In the genomic region with DNA sequence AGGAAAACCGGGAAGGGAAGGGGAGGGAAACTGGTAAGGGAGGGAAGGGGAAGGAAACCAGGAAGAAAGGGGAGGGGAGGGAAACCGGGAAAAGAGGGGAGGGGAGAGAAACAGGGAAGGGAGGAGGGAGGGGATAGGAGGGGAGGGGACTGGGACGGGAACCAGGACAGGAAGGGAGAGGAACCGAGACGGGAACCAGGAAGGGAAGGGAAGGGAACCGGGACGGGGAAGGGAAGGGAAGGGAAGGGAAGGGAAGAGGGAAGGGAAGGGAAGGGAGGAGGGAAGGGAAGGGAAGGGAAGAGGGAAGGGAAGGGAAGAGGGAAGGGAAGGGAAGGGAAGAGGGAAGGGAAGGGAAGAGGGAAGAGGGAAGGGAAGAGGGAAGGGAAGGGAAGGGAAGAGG, we compare ENCODE assay signal across 19 cellular contexts. TPM values are rescaled to one million over a fixed set of nuclear protein-coding genes. Genes with fewer than 3 reads are reported as not detected.
DNase-seq lines count a peak whose midpoint lies in the region; ATAC-seq, FAIRE-seq and TF ChIP-seq lines count a peak whose summit lies in the region.
"Had no signal": no experiment of that assay in that cellular context is flagged by ENCODE, and none has a peak within 500 bp of the region (broad histone marks: within the 10 kb centered on the region; RNA-seq: fewer than 3 reads in every experiment).

No MANE protein-coding gene starts in this region.

- no peak for FAIRE-seq in HepG2 (lab: Jason Lieb, UNC)
- FAIRE-seq: GM12892 had no signal

- no peaks in the 10 kb centered on the region for H3K36me3 Mint-ChIP-seq in T-helper 1 cell treated with Interleukin-12 subunit alpha and Interleukin-12 subunit beta and Interleukin-4 antibody, amounts not matched to agents 30 μg/mL and 1 μg/mL, for 36 hours (ENCODE audit: low read depth)
- H3K36me3 Mint-ChIP-seq in activated T-cell treated with anti-CD3 and anti-CD28 coated beads, Interleukin-2, amount 50 U/mL, for 72 hours (ENCODE audit: insufficient read depth in 2 of 2): peaks cover 2 to 6% of the 10 kb centered on the region in 2 donors
- H3K36me3 Mint-ChIP-seq in memory B cell: peaks cover 2% of the 10 kb centered on the region
- H3K36me3 Mint-ChIP-seq: CD8-positive, alpha-beta memory T cell had no signal

- H3K27me3 ChIP-seq in HepG2 (ENCODE audit: control insufficient read depth in 1 of 2, insufficient read depth in 2 of 2, low read length in 2 of 2): peaks cover 0 to 1% of the 10 kb centered on the region in 2 experiments; a peak in 1 of 5 replicates
- no peaks in the 10 kb centered on the region for H3K27me3 ChIP-seq in right lobe of liver
- H3K27me3 ChIP-seq: BLaER1 had no signal

- H3K9ac ChIP-seq in HepG2 (ENCODE audit: insufficient read depth, low read depth, low read length): no peak overlapping the region
- H3K9ac ChIP-seq: BLaER1 had no signal

- H4K20me1 ChIP-seq in HepG2 (ENCODE audit: insufficient read depth, low read length): no peaks in the 10 kb centered on the region
- H4K20me1 ChIP-seq: BLaER1 had no signal

- peak overlapping the region; percentile 47 for H3K27ac Mint-ChIP-seq in T-helper 1 cell treated with Interleukin-12 subunit alpha and Interleukin-12 subunit beta and Interleukin-4 antibody, amounts not matched to agents 30 μg/mL and 1 μg/mL, for 36 hours
- H3K27ac Mint-ChIP-seq in activated T-cell treated with anti-CD3 and anti-CD28 coated beads, Interleukin-2, amount 50 U/mL, for 72 hours: peak overlapping the region; percentile 5
- H3K27ac Mint-ChIP-seq in memory B cell: peak overlapping the region; percentile 64
- H3K27ac Mint-ChIP-seq: CD8-positive, alpha-beta memory T cell had no signal

- H3K4me2 ChIP-seq in HepG2 (ENCODE audit: low read depth, low read length): no peak overlapping the region
- H3K4me2 ChIP-seq: BLaER1 had no signal

- H3K4me3 Mint-ChIP-seq in T-helper 1 cell treated with Interleukin-12 subunit alpha and Interleukin-12 subunit beta and Interleukin-4 antibody, amounts not matched to agents 30 μg/mL and 1 μg/mL, for 36 hours: no peak overlapping the region
- no peak overlapping the region for H3K4me3 Mint-ChIP-seq in activated T-cell treated with anti-CD3 and anti-CD28 coated beads, Interleukin-2, amount 50 U/mL, for 72 hours
- no peak overlapping the region for H3K4me3 Mint-ChIP-seq in memory B cell

- no peak for TF ChIP-seq CTCF in HepG2 (CRISPR knock-in tag; IDR thresholded peaks at IDR 0.05)
- no peak for TF ChIP-seq CTCF in right lobe of liver (IDR thresholded peaks at IDR 0.05)

- BruUV-seq in HepG2 (replicated peaks; lab: Mats Ljungman, UMichigan): no TSS peak

- in situ Hi-C loops in HepG2 (cut with HindIII; ENCODE audit: extremely low pct_ligation_motif_present, low pct_unique_long_range_greater_than_20kb): no loop called here

- WGBS in HepG2 (ENCODE audit: low lambda C conversion rate): 19% methylated on average over 7 of the region's 7 CpGs
- 75% methylated on average over 7 of the region's 7 CpGs for WGBS in right lobe of liver (ENCODE audit: insufficient coverage, low coverage, low lambda C conversion rate, missing lambda C conversion rate)

- no peaks in the 10 kb centered on the region for H3K4me1 ChIP-seq in HepG2 (ENCODE audit: insufficient read depth, low read length)
- peaks cover 0 to 8% (median 0%) of the 10 kb centered on the region in 4 donors for H3K4me1 ChIP-seq in right lobe of liver
- H3K4me1 ChIP-seq: BLaER1, Caco-2, HAP-1 had no signal

- TF ChIP-seq POLR2A in HepG2 (IDR thresholded peaks at IDR 0.05; ENCODE audit: insufficient read depth in 1 of 2, low read depth in 2 of 2, low read length in 2 of 2) (no peak), right lobe of liver (IDR thresholded peaks at IDR 0.05) (no peak)

- no peak for ATAC-seq in activated T-cell treated with anti-CD3 and anti-CD28 coated beads, Interleukin-2, amount 50 U/mL, for 72 hours (replicated peaks in 1 of 2)
- ATAC-seq in HepG2 (no peak), right lobe of liver (no peak), memory B cell (ENCODE audit: low read depth) (no peak)

- CTCF ChIA-PET in HepG2 (lab: Yijun Ruan, JAX; ENCODE audit: low intra/inter-chr PET ratio, low total read pairs): no interaction called here

- H3K27me3 Mint-ChIP-seq in T-helper 1 cell treated with Interleukin-12 subunit alpha and Interleukin-12 subunit beta and Interleukin-4 antibody, amounts not matched to agents 30 μg/mL and 1 μg/mL, for 36 hours (ENCODE audit: low read depth): peaks cover 9% of the 10 kb centered on the region
- no peaks in the 10 kb centered on the region for H3K27me3 Mint-ChIP-seq in activated T-cell treated with anti-CD3 and anti-CD28 coated beads, Interleukin-2, amount 50 U/mL, for 72 hours (ENCODE audit: low read depth)
- peaks cover 3% of the 10 kb centered on the region for H3K27me3 Mint-ChIP-seq in memory B cell

- H3K9me3 Mint-ChIP-seq in T-helper 1 cell treated with Interleukin-12 subunit alpha and Interleukin-12 subunit beta and Interleukin-4 antibody, amounts not matched to agents 30 μg/mL and 1 μg/mL, for 36 hours: peaks cover 4% of the 10 kb centered on the region
- peaks cover 0 to 3% of the 10 kb centered on the region in 2 donors for H3K9me3 Mint-ChIP-seq in activated T-cell treated with anti-CD3 and anti-CD28 coated beads, Interleukin-2, amount 50 U/mL, for 72 hours
- peaks cover 1% of the 10 kb centered on the region for H3K9me3 Mint-ChIP-seq in memory B cell
- H3K9me3 Mint-ChIP-seq: CD8-positive, alpha-beta memory T cell had no signal

- no peak for TF ChIP-seq RAD21 in HepG2 (CRISPR knock-in tag; IDR thresholded peaks at IDR 0.05)

- no peaks in the 10 kb centered on the region for H3K79me2 ChIP-seq in HepG2 (ENCODE audit: insufficient read depth, low read length)

- H3K36me3 ChIP-seq in HepG2 (replicated peaks in 1 of 2; ENCODE audit: control insufficient read depth in 1 of 2, insufficient read depth in 2 of 2, low read length in 2 of 2) (no peaks in the 10 kb centered on the region), right lobe of liver (no peaks in the 10 kb centered on the region)
- H3K36me3 ChIP-seq: BLaER1, HAP-1 had no signal

- no peak for DNase-seq in T-helper 1 cell
- DNase-seq in activated T-cell treated with anti-CD3 and anti-CD28 coated beads, Interleukin-2, amount 50 U/mL, for 72 hours: no peak
- no peak for DNase-seq in activated T-cell treated with anti-CD3 and anti-CD28 coated beads, Interleukin-2, amount 50 U/mL, for 1 hour
- no peak for DNase-seq in HepG2 (ENCODE audit: low spot score)
- DNase-seq in right lobe of liver: no peak
- DNase-seq in memory B cell (ENCODE audit: low spot score in 2 of 2): no peak
- DNase-seq in SIG-M5 treated with dmso at 0.1 percent for 504 hours (lab: John Stamatoyannopoulos, UW; ENCODE audit: unreplicated experiment): no peak
- DNase-seq: AML-193; Caco-2; CD8-positive, alpha-beta memory T cell; DND-41; GDM1; GOT3; HFFc6 had no signal

- H2AFZ ChIP-seq in HepG2 (ENCODE audit: low read length): no peak overlapping the region

- intact Hi-C loops in HepG2 (cut with micrococcal nuclease; ENCODE audit: unreplicated experiment): no loop called here
- intact Hi-C loops in right lobe of liver (cut with DNase I): no loop called here

- POLR2A ChIA-PET in HepG2 (lab: Yijun Ruan, JAX): no interaction called here

- H3K27ac ChIP-seq in HepG2 (ENCODE audit: extremely low read length, insufficient read depth, low read length) (no peak overlapping the region), right lobe of liver (no peak overlapping the region)
- H3K27ac ChIP-seq: 22Rv1, BLaER1 had no signal

- H3K4me1 Mint-ChIP-seq in T-helper 1 cell treated with Interleukin-12 subunit alpha and Interleukin-12 subunit beta and Interleukin-4 antibody, amounts not matched to agents 30 μg/mL and 1 μg/mL, for 36 hours (ENCODE audit: low read depth): peaks cover 5% of the 10 kb centered on the region
- peaks cover 31% of the 10 kb centered on the region for H3K4me1 Mint-ChIP-seq in activated T-cell treated with anti-CD3 and anti-CD28 coated beads, Interleukin-2, amount 50 U/mL, for 72 hours (ENCODE audit: low read depth)
- H3K4me1 Mint-ChIP-seq in memory B cell: peaks cover 3% of the 10 kb centered on the region
- H3K4me1 Mint-ChIP-seq: CD8-positive, alpha-beta memory T cell had no signal

- TF ChIP-seq EP300 in HepG2 (IDR thresholded peaks at IDR 0.05; ENCODE audit: low read depth in 2 of 2, low read length in 2 of 2) (no peak), HepG2 (CRISPR knock-in tag; IDR thresholded peaks at IDR 0.05; ENCODE audit: borderline replicate concordance) (no peak)

- H3K4me3 ChIP-seq in HepG2 (replicated peaks in 1 of 3; ENCODE audit: insufficient read depth in 1 of 3, low read depth in 2 of 3, low read length in 3 of 3) (no peak overlapping the region), right lobe of liver (no peak overlapping the region)
- H3K4me3 ChIP-seq: BLaER1, HAP-1 had no signal

- no peaks in the 10 kb centered on the region for H3K9me3 ChIP-seq in HepG2 (ENCODE audit: low read length)
- H3K9me3 ChIP-seq in right lobe of liver: no peaks in the 10 kb centered on the region
- H3K9me3 ChIP-seq: Caco-2, HAP-1 had no signal

TF ChIP-seq in HepG2, 621 proteins besides CTCF, POLR2A, EP300 and RAD21 (continues in another document):
- peak; percentile 76 for TF ChIP-seq HNRNPK (IDR thresholded peaks at IDR 0.05; ENCODE audit: low read depth, low read length, poor library complexity, severe bottlenecking)

RNA-seq across cellular contexts. Expression of a gene that starts 13.6 kb away (rescaled TPM):
- total RNA-seq in activated T-cell treated with anti-CD3 and anti-CD28 coated beads, Interleukin-2, amount 50 U/mL, for 72 hours: under 1 TPM; 0.39 to 0.84 TPM
- total RNA-seq in HepG2 (2016; rRNA removed; fragmentation: Illumina TruSeq; extraction: Trizol): not detected in 2 replicates
- total RNA-seq in HepG2 (2016; cell fraction: cytosol; rRNA removed; fragmentation: Illumina TruSeq; extraction: Trizol; ENCODE audit: low read depth): not detected in 2 replicates
- total RNA-seq in HepG2 (2016; cell fraction: insoluble cytoplasmic fraction; rRNA removed; fragmentation: Illumina TruSeq; extraction: Trizol): not detected in 2 replicates
- total RNA-seq in HepG2 (2016; cell fraction: membrane; rRNA removed; fragmentation: Illumina TruSeq; extraction: Trizol): not detected in 2 replicates
- not detected in 2 replicates for total RNA-seq in HepG2 (2016; cell fraction: nucleus; rRNA removed; fragmentation: Illumina TruSeq; extraction: Trizol)
- not detected in 2 replicates for polyA plus RNA-seq in HepG2 (2011; rRNA removed)
- not detected in 2 replicates for polyA plus RNA-seq in HepG2 (2011; cell fraction: cytosol; rRNA removed)
- polyA plus RNA-seq in HepG2 (2011; cell fraction: nucleus; rRNA removed): not detected in 2 replicates
- not detected in 2 replicates for polyA plus RNA-seq in HepG2 (2012)
- not detected in 2 replicates for polyA plus RNA-seq in HepG2 (2016; cell fraction: cytosol; fragmentation: Illumina TruSeq; extraction: Trizol; ENCODE audit: low read depth)
- not detected in 2 replicates for polyA plus RNA-seq in HepG2 (2016; cell fraction: insoluble cytoplasmic fraction; fragmentation: Illumina TruSeq; extraction: Trizol; ENCODE audit: low read depth)
- polyA plus RNA-seq in HepG2 (2016; cell fraction: membrane; fragmentation: Illumina TruSeq; extraction: Trizol; ENCODE audit: low read depth): not detected in 2 replicates
- not detected in 2 replicates for polyA plus RNA-seq in HepG2 (2016; cell fraction: nucleus; fragmentation: Illumina TruSeq; extraction: Trizol; ENCODE audit: insufficient read depth, low read depth)
- 0.23 TPM in 1 of 2 replicates, not detected in the other for polyA minus RNA-seq in HepG2 (2011; rRNA and poly(A)+ RNA removed; ENCODE audit: low replicate concordance)
- not detected in 2 replicates for polyA minus RNA-seq in HepG2 (2011; cell fraction: cytosol; rRNA and poly(A)+ RNA removed)
- not detected in 2 replicates for polyA minus RNA-seq in HepG2 (2011; cell fraction: nucleus; rRNA and poly(A)+ RNA removed)
- not detected for total RNA-seq in right lobe of liver
- total RNA-seq: Caco-2; CD8-positive, alpha-beta memory T cell had no signal

Comparison
In these comparisons a context has a peak if more than half of its experiments do, and no peak if none do; other contexts are left out.
1. H3K27ac Mint-ChIP-seq: peak in every context shown above with its lines; median percentile 64 in memory B cell; 47 in T-helper 1 cell treated with Interleukin-12 subunit alpha and Interleukin-12 subunit beta and Interleukin-4 antibody, amounts not matched to agents 30 μg/mL and 1 μg/mL, for 36 hours; 5 in activated T-cell treated with anti-CD3 and anti-CD28 coated beads, Interleukin-2, amount 50 U/mL, for 72 hours.